1 cellular context compared by ENCODE assay signal in the genomic region with DNA sequence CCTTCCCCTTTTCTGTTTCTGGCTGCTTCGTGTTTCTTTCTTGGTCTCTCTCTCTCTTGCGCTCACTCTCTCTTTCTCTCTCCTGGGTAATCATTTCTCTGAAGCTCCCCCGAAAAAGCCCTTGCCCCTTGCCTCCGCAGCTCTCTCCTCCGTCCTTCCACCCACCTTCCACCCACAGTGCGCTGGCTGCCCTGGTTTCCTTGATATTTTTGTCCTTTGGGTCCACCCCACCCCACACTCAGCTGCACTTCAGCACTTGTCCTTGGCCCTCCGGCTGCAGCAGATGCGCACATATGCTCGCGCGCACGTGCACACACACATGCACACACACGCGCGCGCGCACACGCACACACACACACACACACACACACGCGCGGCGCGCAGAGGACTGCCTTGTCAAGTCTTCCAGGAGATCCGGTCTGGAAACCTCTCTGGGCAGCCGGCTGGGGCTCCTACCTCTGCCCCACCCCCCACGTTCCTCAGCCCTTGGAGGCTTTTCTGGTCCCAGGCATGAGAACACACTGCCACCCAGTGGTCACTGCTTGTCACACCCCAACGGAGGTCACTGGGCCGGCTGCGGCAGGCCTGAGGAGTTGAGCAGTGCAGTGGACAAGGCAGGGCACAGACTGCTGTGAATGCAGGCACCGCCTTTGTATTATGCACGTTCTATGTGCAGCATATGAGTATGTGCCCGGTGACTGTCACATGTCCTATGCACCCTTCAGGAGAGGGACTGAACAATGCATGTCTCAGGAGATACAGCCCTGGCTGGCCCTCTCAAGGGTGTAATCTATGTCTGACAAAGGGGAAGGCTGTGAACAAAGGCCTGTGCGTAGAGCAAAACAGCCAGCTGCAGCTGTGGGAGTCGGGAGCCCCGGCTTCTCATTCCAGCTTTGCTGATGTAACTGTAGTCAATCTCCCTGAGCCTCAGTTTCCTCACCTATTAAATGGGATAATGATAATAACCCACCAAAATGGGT.
TF ChIP-seq lines count a peak whose summit lies in the region.

No MANE protein-coding gene starts in this region.

TF ChIP-seq in HEK293, 187 proteins besides CTCF, POLR2A, EP300 and RAD21 (continued from another document and continues in another):
- TF ChIP-seq, protein P1, sequence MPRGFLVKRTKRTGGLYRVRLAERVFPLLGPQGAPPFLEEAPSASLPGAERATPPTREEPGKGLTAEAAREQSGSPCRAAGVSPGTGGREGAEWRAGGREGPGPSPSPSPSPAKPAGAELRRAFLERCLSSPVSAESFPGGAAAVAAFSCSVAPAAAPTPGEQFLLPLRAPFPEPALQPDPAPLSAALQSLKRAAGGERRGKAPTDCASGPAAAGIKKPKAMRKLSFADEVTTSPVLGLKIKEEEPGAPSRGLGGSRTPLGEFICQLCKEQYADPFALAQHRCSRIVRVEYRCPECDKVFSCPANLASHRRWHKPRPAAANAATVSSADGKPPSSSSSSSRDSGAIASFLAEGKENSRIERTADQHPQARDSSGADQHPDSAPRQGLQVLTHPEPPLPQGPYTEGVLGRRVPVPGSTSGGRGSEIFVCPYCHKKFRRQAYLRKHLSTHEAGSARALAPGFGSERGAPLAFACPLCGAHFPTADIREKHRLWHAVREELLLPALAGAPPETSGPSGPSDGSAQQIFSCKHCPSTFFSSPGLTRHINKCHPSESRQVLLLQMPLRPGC (tag by site-specific recombination; IDR thresholded peaks at IDR 0.05) = peak; percentile 73; the same call in 1 of the 2 replicates
- TF ChIP-seq ZNF629 (tag by site-specific recombination; IDR thresholded peaks at IDR 0.05) (peak; percentile 78), ZNF133 (tag by site-specific recombination; IDR thresholded peaks at IDR 0.05) (no peak), ZNF843 (tag by site-specific recombination; IDR thresholded peaks at IDR 0.05) (peak; percentile 85), ZNF140 (tag by site-specific recombination; IDR thresholded peaks at IDR 0.05) (no peak), ZBTB8A (tag by site-specific recombination; IDR thresholded peaks at IDR 0.05) (peak; percentile 77), ZNF2 (tag by site-specific recombination; IDR thresholded peaks at IDR 0.05) (peak; percentile 99), ZNF184 (tag by site-specific recombination; IDR thresholded peaks at IDR 0.05) (no peak), ZNF658 (tag by site-specific recombination; IDR thresholded peaks at IDR 0.05) (no peak), ZNF776 (tag by site-specific recombination; IDR thresholded peaks at IDR 0.05; ENCODE audit: borderline replicate concordance) (no peak), MYNN (tag by site-specific recombination; IDR thresholded peaks at IDR 0.05; ENCODE audit: borderline replicate concordance) (no peak), TCF7L2 (IDR thresholded peaks at IDR 0.05; ENCODE audit: borderline replicate concordance, low read depth, low read length) (no peak), ZFP69B (tag by site-specific recombination; IDR thresholded peaks at IDR 0.05) (peak; percentile 88), ZNF529 (tag by site-specific recombination; IDR thresholded peaks at IDR 0.05; ENCODE audit: insufficient replicate concordance) (no peak), ZNF266 (tag by site-specific recombination; IDR thresholded peaks at IDR 0.05; ENCODE audit: low read depth) (no peak), ZNF211 (tag by site-specific recombination; IDR thresholded peaks at IDR 0.05; ENCODE audit: low read depth) (no peak), ZNF366 (tag by site-specific recombination; conservative IDR thresholded peaks at IDR 0.05) (peak; percentile 76), ZNF423 (tag by site-specific recombination; IDR thresholded peaks at IDR 0.05) (no peak), ZBTB48 (tag by site-specific recombination; IDR thresholded peaks at IDR 0.05) (peak; percentile 79), ZNF837 (tag by site-specific recombination; IDR thresholded peaks at IDR 0.05) (no peak), ZEB2 (tag by site-specific recombination; IDR thresholded peaks at IDR 0.05) (peak; percentile 76; the same call in 1 of the 2 replicates), ZNF621 (tag by site-specific recombination; IDR thresholded peaks at IDR 0.05) (no peak), ZNF426 (tag by site-specific recombination; IDR thresholded peaks at IDR 0.05) (no peak), ZNF677 (tag by site-specific recombination; IDR thresholded peaks at IDR 0.05) (no peak)
- TF ChIP-seq, protein P2, sequence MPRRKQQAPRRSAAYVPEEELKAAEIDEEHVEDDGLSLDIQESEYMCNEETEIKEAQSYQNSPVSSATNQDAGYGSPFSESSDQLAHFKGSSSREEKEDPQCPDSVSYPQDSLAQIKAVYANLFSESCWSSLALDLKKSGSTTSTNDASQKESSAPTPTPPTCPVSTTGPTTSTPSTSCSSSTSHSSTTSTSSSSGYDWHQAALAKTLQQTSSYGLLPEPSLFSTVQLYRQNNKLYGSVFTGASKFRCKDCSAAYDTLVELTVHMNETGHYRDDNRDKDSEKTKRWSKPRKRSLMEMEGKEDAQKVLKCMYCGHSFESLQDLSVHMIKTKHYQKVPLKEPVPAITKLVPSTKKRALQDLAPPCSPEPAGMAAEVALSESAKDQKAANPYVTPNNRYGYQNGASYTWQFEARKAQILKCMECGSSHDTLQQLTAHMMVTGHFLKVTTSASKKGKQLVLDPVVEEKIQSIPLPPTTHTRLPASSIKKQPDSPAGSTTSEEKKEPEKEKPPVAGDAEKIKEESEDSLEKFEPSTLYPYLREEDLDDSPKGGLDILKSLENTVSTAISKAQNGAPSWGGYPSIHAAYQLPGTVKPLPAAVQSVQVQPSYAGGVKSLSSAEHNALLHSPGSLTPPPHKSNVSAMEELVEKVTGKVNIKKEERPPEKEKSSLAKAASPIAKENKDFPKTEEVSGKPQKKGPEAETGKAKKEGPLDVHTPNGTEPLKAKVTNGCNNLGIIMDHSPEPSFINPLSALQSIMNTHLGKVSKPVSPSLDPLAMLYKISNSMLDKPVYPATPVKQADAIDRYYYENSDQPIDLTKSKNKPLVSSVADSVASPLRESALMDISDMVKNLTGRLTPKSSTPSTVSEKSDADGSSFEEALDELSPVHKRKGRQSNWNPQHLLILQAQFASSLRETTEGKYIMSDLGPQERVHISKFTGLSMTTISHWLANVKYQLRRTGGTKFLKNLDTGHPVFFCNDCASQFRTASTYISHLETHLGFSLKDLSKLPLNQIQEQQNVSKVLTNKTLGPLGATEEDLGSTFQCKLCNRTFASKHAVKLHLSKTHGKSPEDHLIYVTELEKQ (tag by site-specific recombination; IDR thresholded peaks at IDR 0.05; ENCODE audit: borderline replicate concordance) = peak; percentile 51; the same call in 1 of the 2 replicates
- TF ChIP-seq, protein P3, sequence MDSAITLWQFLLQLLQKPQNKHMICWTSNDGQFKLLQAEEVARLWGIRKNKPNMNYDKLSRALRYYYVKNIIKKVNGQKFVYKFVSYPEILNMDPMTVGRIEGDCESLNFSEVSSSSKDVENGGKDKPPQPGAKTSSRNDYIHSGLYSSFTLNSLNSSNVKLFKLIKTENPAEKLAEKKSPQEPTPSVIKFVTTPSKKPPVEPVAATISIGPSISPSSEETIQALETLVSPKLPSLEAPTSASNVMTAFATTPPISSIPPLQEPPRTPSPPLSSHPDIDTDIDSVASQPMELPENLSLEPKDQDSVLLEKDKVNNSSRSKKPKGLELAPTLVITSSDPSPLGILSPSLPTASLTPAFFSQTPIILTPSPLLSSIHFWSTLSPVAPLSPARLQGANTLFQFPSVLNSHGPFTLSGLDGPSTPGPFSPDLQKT (IDR thresholded peaks at IDR 0.05; ENCODE audit: borderline replicate concordance, low read depth, low read length) = no peak
- TF ChIP-seq, protein P4, sequence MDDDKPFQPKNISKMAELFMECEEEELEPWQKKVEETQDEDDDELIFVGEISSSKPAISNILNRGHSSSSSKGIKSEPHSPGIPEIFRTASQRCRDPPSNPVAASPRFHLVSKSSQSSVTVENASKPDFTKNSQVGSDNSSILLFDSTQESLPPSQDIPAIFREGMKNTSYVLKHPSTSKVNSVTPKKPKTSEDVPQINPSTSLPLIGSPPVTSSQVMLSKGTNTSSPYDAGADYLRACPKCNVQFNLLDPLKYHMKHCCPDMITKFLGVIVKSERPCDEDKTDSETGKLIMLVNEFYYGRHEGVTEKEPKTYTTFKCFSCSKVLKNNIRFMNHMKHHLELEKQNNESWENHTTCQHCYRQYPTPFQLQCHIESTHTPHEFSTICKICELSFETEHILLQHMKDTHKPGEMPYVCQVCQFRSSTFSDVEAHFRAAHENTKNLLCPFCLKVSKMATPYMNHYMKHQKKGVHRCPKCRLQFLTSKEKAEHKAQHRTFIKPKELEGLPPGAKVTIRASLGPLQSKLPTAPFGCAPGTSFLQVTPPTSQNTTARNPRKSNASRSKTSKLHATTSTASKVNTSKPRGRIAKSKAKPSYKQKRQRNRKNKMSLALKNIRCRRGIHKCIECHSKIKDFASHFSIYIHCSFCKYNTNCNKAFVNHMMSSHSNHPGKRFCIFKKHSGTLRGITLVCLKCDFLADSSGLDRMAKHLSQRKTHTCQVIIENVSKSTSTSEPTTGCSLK (tag by site-specific recombination; IDR thresholded peaks at IDR 0.05) = no peak
- TF ChIP-seq, protein P5, sequence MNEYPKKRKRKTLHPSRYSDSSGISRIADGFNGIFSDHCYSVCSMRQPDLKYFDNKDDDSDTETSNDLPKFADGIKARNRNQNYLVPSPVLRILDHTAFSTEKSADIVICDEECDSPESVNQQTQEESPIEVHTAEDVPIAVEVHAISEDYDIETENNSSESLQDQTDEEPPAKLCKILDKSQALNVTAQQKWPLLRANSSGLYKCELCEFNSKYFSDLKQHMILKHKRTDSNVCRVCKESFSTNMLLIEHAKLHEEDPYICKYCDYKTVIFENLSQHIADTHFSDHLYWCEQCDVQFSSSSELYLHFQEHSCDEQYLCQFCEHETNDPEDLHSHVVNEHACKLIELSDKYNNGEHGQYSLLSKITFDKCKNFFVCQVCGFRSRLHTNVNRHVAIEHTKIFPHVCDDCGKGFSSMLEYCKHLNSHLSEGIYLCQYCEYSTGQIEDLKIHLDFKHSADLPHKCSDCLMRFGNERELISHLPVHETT (tag by site-specific recombination; IDR thresholded peaks at IDR 0.05) = peak; percentile 73
- TF ChIP-seq, protein P6, sequence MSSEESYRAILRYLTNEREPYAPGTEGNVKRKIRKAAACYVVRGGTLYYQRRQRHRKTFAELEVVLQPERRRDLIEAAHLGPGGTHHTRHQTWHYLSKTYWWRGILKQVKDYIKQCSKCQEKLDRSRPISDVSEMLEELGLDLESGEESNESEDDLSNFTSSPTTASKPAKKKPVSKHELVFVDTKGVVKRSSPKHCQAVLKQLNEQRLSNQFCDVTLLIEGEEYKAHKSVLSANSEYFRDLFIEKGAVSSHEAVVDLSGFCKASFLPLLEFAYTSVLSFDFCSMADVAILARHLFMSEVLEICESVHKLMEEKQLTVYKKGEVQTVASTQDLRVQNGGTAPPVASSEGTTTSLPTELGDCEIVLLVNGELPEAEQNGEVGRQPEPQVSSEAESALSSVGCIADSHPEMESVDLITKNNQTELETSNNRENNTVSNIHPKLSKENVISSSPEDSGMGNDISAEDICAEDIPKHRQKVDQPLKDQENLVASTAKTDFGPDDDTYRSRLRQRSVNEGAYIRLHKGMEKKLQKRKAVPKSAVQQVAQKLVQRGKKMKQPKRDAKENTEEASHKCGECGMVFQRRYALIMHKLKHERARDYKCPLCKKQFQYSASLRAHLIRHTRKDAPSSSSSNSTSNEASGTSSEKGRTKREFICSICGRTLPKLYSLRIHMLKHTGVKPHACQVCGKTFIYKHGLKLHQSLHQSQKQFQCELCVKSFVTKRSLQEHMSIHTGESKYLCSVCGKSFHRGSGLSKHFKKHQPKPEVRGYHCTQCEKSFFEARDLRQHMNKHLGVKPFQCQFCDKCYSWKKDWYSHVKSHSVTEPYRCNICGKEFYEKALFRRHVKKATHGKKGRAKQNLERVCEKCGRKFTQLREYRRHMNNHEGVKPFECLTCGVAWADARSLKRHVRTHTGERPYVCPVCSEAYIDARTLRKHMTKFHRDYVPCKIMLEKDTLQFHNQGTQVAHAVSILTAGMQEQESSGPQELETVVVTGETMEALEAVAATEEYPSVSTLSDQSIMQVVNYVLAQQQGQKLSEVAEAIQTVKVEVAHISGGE (tag by site-specific recombination; conservative IDR thresholded peaks at IDR 0.05; ENCODE audit: low read depth) = peak; percentile 38
- TF ChIP-seq, protein P7, sequence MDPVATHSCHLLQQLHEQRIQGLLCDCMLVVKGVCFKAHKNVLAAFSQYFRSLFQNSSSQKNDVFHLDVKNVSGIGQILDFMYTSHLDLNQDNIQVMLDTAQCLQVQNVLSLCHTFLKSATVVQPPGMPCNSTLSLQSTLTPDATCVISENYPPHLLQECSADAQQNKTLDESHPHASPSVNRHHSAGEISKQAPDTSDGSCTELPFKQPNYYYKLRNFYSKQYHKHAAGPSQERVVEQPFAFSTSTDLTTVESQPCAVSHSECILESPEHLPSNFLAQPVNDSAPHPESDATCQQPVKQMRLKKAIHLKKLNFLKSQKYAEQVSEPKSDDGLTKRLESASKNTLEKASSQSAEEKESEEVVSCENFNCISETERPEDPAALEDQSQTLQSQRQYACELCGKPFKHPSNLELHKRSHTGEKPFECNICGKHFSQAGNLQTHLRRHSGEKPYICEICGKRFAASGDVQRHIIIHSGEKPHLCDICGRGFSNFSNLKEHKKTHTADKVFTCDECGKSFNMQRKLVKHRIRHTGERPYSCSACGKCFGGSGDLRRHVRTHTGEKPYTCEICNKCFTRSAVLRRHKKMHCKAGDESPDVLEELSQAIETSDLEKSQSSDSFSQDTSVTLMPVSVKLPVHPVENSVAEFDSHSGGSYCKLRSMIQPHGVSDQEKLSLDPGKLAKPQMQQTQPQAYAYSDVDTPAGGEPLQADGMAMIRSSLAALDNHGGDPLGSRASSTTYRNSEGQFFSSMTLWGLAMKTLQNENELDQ (tag by site-specific recombination; IDR thresholded peaks at IDR 0.05; ENCODE audit: low read depth) = no peak
- TF ChIP-seq, protein P8, sequence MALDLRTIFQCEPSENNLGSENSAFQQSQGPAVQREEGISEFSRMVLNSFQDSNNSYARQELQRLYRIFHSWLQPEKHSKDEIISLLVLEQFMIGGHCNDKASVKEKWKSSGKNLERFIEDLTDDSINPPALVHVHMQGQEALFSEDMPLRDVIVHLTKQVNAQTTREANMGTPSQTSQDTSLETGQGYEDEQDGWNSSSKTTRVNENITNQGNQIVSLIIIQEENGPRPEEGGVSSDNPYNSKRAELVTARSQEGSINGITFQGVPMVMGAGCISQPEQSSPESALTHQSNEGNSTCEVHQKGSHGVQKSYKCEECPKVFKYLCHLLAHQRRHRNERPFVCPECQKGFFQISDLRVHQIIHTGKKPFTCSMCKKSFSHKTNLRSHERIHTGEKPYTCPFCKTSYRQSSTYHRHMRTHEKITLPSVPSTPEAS (tag by site-specific recombination; IDR thresholded peaks at IDR 0.05) = peak; percentile 100
- TF ChIP-seq, protein P9, sequence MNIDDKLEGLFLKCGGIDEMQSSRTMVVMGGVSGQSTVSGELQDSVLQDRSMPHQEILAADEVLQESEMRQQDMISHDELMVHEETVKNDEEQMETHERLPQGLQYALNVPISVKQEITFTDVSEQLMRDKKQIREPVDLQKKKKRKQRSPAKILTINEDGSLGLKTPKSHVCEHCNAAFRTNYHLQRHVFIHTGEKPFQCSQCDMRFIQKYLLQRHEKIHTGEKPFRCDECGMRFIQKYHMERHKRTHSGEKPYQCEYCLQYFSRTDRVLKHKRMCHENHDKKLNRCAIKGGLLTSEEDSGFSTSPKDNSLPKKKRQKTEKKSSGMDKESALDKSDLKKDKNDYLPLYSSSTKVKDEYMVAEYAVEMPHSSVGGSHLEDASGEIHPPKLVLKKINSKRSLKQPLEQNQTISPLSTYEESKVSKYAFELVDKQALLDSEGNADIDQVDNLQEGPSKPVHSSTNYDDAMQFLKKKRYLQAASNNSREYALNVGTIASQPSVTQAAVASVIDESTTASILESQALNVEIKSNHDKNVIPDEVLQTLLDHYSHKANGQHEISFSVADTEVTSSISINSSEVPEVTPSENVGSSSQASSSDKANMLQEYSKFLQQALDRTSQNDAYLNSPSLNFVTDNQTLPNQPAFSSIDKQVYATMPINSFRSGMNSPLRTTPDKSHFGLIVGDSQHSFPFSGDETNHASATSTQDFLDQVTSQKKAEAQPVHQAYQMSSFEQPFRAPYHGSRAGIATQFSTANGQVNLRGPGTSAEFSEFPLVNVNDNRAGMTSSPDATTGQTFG (tag by site-specific recombination; IDR thresholded peaks at IDR 0.05; ENCODE audit: borderline replicate concordance) = no peak; the same call in 1 of the 2 replicates
